22 cellular contexts compared by ENCODE assay signal in the genomic region with DNA sequence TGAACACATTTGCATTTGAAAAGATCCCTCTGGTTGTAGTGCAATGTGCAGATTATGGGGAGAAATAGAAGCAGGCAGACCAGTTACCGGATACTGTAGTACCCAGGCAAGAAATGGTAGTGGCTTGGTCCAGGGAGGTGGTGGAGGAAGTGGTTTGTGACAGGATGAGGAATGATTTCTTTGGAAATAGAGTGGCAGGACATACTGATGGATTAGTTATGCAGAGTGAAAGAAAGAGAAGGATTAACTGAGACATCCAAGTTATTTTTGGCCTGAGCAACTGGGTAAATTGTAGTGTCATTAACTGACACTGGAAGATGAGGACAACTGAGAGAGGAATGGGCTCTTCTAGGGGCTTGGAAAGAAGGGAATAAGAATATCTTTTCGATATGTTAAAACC.
"Had no signal": no experiment of that assay in that cellular context is flagged by ENCODE, and none has a peak within 500 bp of the region (broad histone marks: within the 10 kb centered on the region; RNA-seq: fewer than 3 reads in every experiment).

No MANE protein-coding gene starts in this region.

- H3K4me2 ChIP-seq: SK-N-SH had no signal

- H3K9ac ChIP-seq: SK-N-SH had no signal

- ATAC-seq: HepG2, Panc1, PC-3 had no signal

- DNase-seq: IMR-90, Karpas-422, KG1, MM.1S, MV-4-11, NCI-H1048, NCI-H1105, NCI-H1417, NCI-H1436 treated with DMSO at 0.1 percent for 48 hours, NCI-H1694, NCI-H187 treated with DMSO at 0.1 percent for 48 hours, NCI-H2029 treated with DMSO at 0.1 percent for 48 hours, NCI-H2227 treated with DMSO at 0.1 percent for 48 hours, NCI-H524 treated with DMSO at 0.1 percent for 48 hours, NCI-H69, NCI-H774, PC-3, SHP77, SK-N-SH had no signal

- H3K9me3 ChIP-seq: SK-N-SH had no signal

- H3K9me2 ChIP-seq: SK-N-SH had no signal

- H3K27ac ChIP-seq: RWPE1 had no signal
